Comparison of ENCODE assay signal across 1 cellular context in genomic region chr14:103980623-103981238, GRCh38.
TF ChIP-seq lines count a peak whose summit lies in the region.

No MANE protein-coding gene starts in this region.

TF ChIP-seq in IMR-90, 13 proteins besides CTCF, POLR2A, EP300 and RAD21:
- TF ChIP-seq SMC3 (IDR thresholded peaks at IDR 0.05; ENCODE audit: low read depth, low read length) = peak; percentile 27; the same call in 1 of the 2 replicates
